Comparison of ENCODE assay signal across 28 cellular contexts in genomic region chr7:84841809-84842208, GRCh38.
A peak's percentile ranks its signal among the peaks of the same experiment; 100 is the strongest.
DNase-seq lines count a peak whose midpoint lies in the region; ATAC-seq, FAIRE-seq and TF ChIP-seq lines count a peak whose summit lies in the region.
"Had no signal": no experiment of that assay in that cellular context is flagged by ENCODE, and none has a peak within 500 bp of the region (broad histone marks: within the 10 kb centered on the region; RNA-seq: fewer than 3 reads in every experiment).

No MANE protein-coding gene starts in this region.

- H3K4me3 ChIP-seq in GM12878, result no peak overlapping the region
- H3K4me3 ChIP-seq in foreskin fibroblast (ENCODE audit: low read depth in 1 of 2, low read length in 2 of 2), result no peak overlapping the region
- no peak overlapping the region for H3K4me3 ChIP-seq in GM23338
- H3K4me3 ChIP-seq: A549; BLaER1 treated with 17β-estradiol and CSF1 and Interleukin-3, amounts not matched to agents 10 nM and 100 nM; gastroesophageal sphincter; left ventricle myocardium inferior; psoas muscle; thoracic aorta; uterus had no signal

- POLR2A ChIA-PET in GM12878 (lab: Charles Lee), result no interaction called here

- H3K36me3 ChIP-seq in GM12878 (ENCODE audit: control insufficient read depth in 2 of 2, insufficient read depth in 2 of 2, low read length in 1 of 2), result no peaks in the 10 kb centered on the region
- no peaks in the 10 kb centered on the region for H3K36me3 ChIP-seq in GM23338 (ENCODE audit: insufficient read depth)
- H3K36me3 ChIP-seq: BLaER1 treated with 17β-estradiol and CSF1 and Interleukin-3, amounts not matched to agents 10 nM and 100 nM; gastroesophageal sphincter; left ventricle myocardium inferior; thoracic aorta; uterus had no signal

- H2AFZ ChIP-seq in GM12878 (ENCODE audit: control insufficient read depth, low read depth, low read length) (no peak overlapping the region), GM23338 (no peak overlapping the region)

- WGBS in GM12878 (ENCODE audit: insufficient coverage, insufficient replicate concordance, low lambda C conversion rate, missing lambda C conversion rate), result 12% methylated on average over 3 of the region's 3 CpGs

- no peaks in the 10 kb centered on the region for H3K9me3 ChIP-seq in GM12878 (replicated peaks; ENCODE audit: control insufficient read depth, insufficient read depth, low read length)
- H3K9me3 ChIP-seq: A549; BLaER1 treated with 17β-estradiol and CSF1 and Interleukin-3, amounts not matched to agents 10 nM and 100 nM; gastroesophageal sphincter; left ventricle myocardium inferior; psoas muscle; thoracic aorta; uterus had no signal

- H3F3A ChIP-seq in GM23338 (replicated peaks; ENCODE audit: low read depth), result no peaks in the 10 kb centered on the region

- H4K20me1 ChIP-seq in GM12878 (ENCODE audit: control insufficient read depth, insufficient read depth) (no peaks in the 10 kb centered on the region), GM23338 (replicated peaks; ENCODE audit: insufficient read depth) (no peaks in the 10 kb centered on the region)
- H4K20me1 ChIP-seq: BLaER1 treated with 17β-estradiol and CSF1 and Interleukin-3, amounts not matched to agents 10 nM and 100 nM had no signal

- DNase-seq in AG08396 (ENCODE audit: low spot score), result peak; percentile 12
- DNase-seq in H54 (ENCODE audit: insufficient read length, low spot score), result no peak
- no peak for DNase-seq in GM12878 (ENCODE audit: low read depth, low spot score)
- peak; percentile 6 to 17 for DNase-seq in foreskin fibroblast
- no peak for DNase-seq in GM23338 (ENCODE audit: low spot score)
- DNase-seq in Kasumi-1 (lab: John Stamatoyannopoulos, UW), result no peak
- DNase-seq: activated CD4-positive, alpha-beta T cell treated with anti-CD3 and anti-CD28 coated beads for 36 hours; activated effector memory CD4-positive, alpha-beta T cell treated with anti-CD3 and anti-CD28 coated beads, Interleukin-2, amount 50 U/mL, for 16 hours; activated naive CD8-positive, alpha-beta T cell treated with anti-CD3 and anti-CD28 coated beads, Interleukin-2, amount 10 ng/mL, durations not matched to agents 7 days and 5 days; activated T-cell treated with anti-CD3 and anti-CD28 coated beads for 4 hours; COR-L47; effector CD4-positive, alpha-beta T cell; hypothalamus; left ventricle myocardium inferior; mesendoderm; NCI-H187; NCI-H524; psoas muscle; Right ventricle myocardium superior; stimulated activated naive CD4-positive, alpha-beta T cell treated with Interleukin-2 at 50 U/mL for 16 hours; uterus had no signal

- H3K4me2 ChIP-seq in GM12878 (ENCODE audit: control insufficient read depth, insufficient read depth) (no peak overlapping the region), GM23338 (no peak overlapping the region)
- H3K4me2 ChIP-seq: A549; BLaER1 treated with 17β-estradiol and CSF1 and Interleukin-3, amounts not matched to agents 10 nM and 100 nM had no signal

- H3K9me3 Mint-ChIP-seq in GM23338, result no peaks in the 10 kb centered on the region
- H3K9me3 Mint-ChIP-seq: activated naive CD8-positive, alpha-beta T cell treated with anti-CD3 and anti-CD28 coated beads, Interleukin-2, amount 10 ng/mL, durations not matched to agents 7 days and 5 days; brain had no signal

- no peak overlapping the region for H3K9ac ChIP-seq in GM12878 (ENCODE audit: control insufficient read depth, insufficient read depth, low read length)
- H3K9ac ChIP-seq: BLaER1 treated with 17β-estradiol and CSF1 and Interleukin-3, amounts not matched to agents 10 nM and 100 nM had no signal

- H3K4me1 Mint-ChIP-seq in GM23338, result peaks cover 4% of the 10 kb centered on the region; the same call in 2 of the 3 replicates
- H3K4me1 Mint-ChIP-seq: activated CD4-positive, alpha-beta T cell treated with anti-CD3 and anti-CD28 coated beads for 36 hours; activated naive CD8-positive, alpha-beta T cell treated with anti-CD3 and anti-CD28 coated beads, Interleukin-2, amount 10 ng/mL, durations not matched to agents 7 days and 5 days; brain had no signal

- TF ChIP-seq RAD21 in GM12878 (IDR thresholded peaks at IDR 0.05; ENCODE audit: insufficient read depth, low read depth, low read length), result no peak

- H3K27me3 Mint-ChIP-seq in GM23338 (ENCODE audit: insufficient read depth, low read depth, poor library complexity), result no peaks in the 10 kb centered on the region
- H3K27me3 Mint-ChIP-seq: activated CD4-positive, alpha-beta T cell treated with anti-CD3 and anti-CD28 coated beads for 36 hours; activated naive CD8-positive, alpha-beta T cell treated with anti-CD3 and anti-CD28 coated beads, Interleukin-2, amount 10 ng/mL, durations not matched to agents 7 days and 5 days; brain had no signal

- no peaks in the 10 kb centered on the region for H3K9me2 ChIP-seq in GM23338 (ENCODE audit: insufficient read depth)

- SMC1A ChIA-PET in GM12878 (lab: Charles Lee; ENCODE audit: uncharacterized antibody, unreplicated experiment), result interaction anchor here (1.5 kb wide), 2 partner anchors 9 to 23 kb away, joined by 3 read pairs; no protein-coding TSS in a partner anchor

- intact Hi-C loops in GM12878 (cut with micrococcal nuclease; ENCODE audit: unreplicated experiment), result no loop called here

- H3K36me3 Mint-ChIP-seq in GM23338 (ENCODE audit: low read depth), result no peaks in the 10 kb centered on the region
- H3K36me3 Mint-ChIP-seq: activated naive CD8-positive, alpha-beta T cell treated with anti-CD3 and anti-CD28 coated beads, Interleukin-2, amount 10 ng/mL, durations not matched to agents 7 days and 5 days; brain had no signal

- FAIRE-seq in H54 (lab: Jason Lieb, UNC) (peak; percentile 64), GM12878 (lab: Jason Lieb, UNC) (no peak)
- FAIRE-seq: A549 had no signal

- TF ChIP-seq CTCF in GM12878 (IDR thresholded peaks at IDR 0.05 in 2 of 3, conservative IDR thresholded peaks at IDR 0.05 in 1 of 3; ENCODE audit: control insufficient read depth in 2 of 3, extremely low read depth in 1 of 3, insufficient read depth in 1 of 3, low read depth in 3 of 3, low read length in 3 of 3) (no peak), foreskin fibroblast (IDR thresholded peaks at IDR 0.05; ENCODE audit: low read depth, low read length) (no peak), GM23338 (conservative IDR thresholded peaks at IDR 0.05; ENCODE audit: low read depth in 2 of 2) (no peak)

- no peak for TF ChIP-seq POLR2A in H54 (IDR thresholded peaks at IDR 0.05; ENCODE audit: low read depth, low read length)
- TF ChIP-seq POLR2A in GM12878 (IDR thresholded peaks at IDR 0.05; ENCODE audit: low read depth, low read length), result no peak

- H3K79me2 ChIP-seq in GM12878 (ENCODE audit: control insufficient read depth, insufficient read depth, low read length) (no peaks in the 10 kb centered on the region), GM23338 (replicated peaks; ENCODE audit: insufficient read depth) (no peaks in the 10 kb centered on the region)

- H3K4me3 Mint-ChIP-seq in GM23338, result no peak overlapping the region
- H3K4me3 Mint-ChIP-seq: activated CD4-positive, alpha-beta T cell treated with anti-CD3 and anti-CD28 coated beads for 36 hours; activated naive CD8-positive, alpha-beta T cell treated with anti-CD3 and anti-CD28 coated beads, Interleukin-2, amount 10 ng/mL, durations not matched to agents 7 days and 5 days; brain had no signal

- RAD21 ChIA-PET in GM12878 (lab: Charles Lee; ENCODE audit: unreplicated experiment), result no interaction called here

- no TSS peak for BruUV-seq in GM12878 (replicated peaks; lab: Mats Ljungman, UMichigan)

- H3K4me1 ChIP-seq in GM12878 (ENCODE audit: control insufficient read depth, insufficient read depth, low read length), result no peaks in the 10 kb centered on the region
- no peaks in the 10 kb centered on the region for H3K4me1 ChIP-seq in GM23338 (ENCODE audit: insufficient read depth)
- H3K4me1 ChIP-seq: gastroesophageal sphincter, left ventricle myocardium inferior, psoas muscle, uterus had no signal

- TF ChIP-seq EP300 in GM12878 (IDR thresholded peaks at IDR 0.05; ENCODE audit: borderline replicate concordance in 1 of 2, control insufficient read depth in 1 of 2, low read depth in 2 of 2, low read length in 2 of 2), result no peak

- H3K27ac ChIP-seq in GM12878 (ENCODE audit: control insufficient read depth, insufficient read depth) (no peak overlapping the region), GM23338 (ENCODE audit: low read depth) (no peak overlapping the region)
- H3K27ac ChIP-seq: A549; BLaER1 treated with 17β-estradiol and CSF1 and Interleukin-3, amounts not matched to agents 10 nM and 100 nM; gastroesophageal sphincter; left ventricle myocardium inferior; psoas muscle; thoracic aorta; uterus had no signal

- H3K27me3 ChIP-seq in GM12878 (replicated peaks in 1 of 2; ENCODE audit: control insufficient read depth in 2 of 2, insufficient read depth in 2 of 2, low read length in 1 of 2), result no peaks in the 10 kb centered on the region
- no peaks in the 10 kb centered on the region for H3K27me3 ChIP-seq in GM23338 (ENCODE audit: insufficient read depth)
- H3K27me3 ChIP-seq: BLaER1 treated with 17β-estradiol and CSF1 and Interleukin-3, amounts not matched to agents 10 nM and 100 nM; gastroesophageal sphincter; uterus had no signal

- in situ Hi-C loops in GM12878 (cut with MboI), result no loop called here

- CTCF ChIA-PET in GM12878 (lab: Yijun Ruan, JAX), result interaction anchor here (0.6 kb wide), 1 partner anchor 623 kb away, joined by 4 read pairs; no protein-coding TSS in a partner anchor

- no peak overlapping the region for H3K27ac Mint-ChIP-seq in GM23338
- H3K27ac Mint-ChIP-seq: activated CD4-positive, alpha-beta T cell treated with anti-CD3 and anti-CD28 coated beads for 36 hours; activated naive CD8-positive, alpha-beta T cell treated with anti-CD3 and anti-CD28 coated beads, Interleukin-2, amount 10 ng/mL, durations not matched to agents 7 days and 5 days had no signal

- ATAC-seq in GM12878 (no peak), HG03175 (IDR thresholded peaks at IDR 0.05; ENCODE audit: unreplicated experiment) (no peak), GM19023 (IDR thresholded peaks at IDR 0.05; ENCODE audit: unreplicated experiment) (no peak), GM23338 (no peak)
- ATAC-seq: A549; activated CD4-positive, alpha-beta T cell treated with anti-CD3 and anti-CD28 coated beads for 36 hours; gastroesophageal sphincter; psoas muscle had no signal

TF ChIP-seq in GM12878, 131 proteins besides CTCF, POLR2A, EP300 and RAD21 (continues in another document):
- TF ChIP-seq ATF7 (IDR thresholded peaks at IDR 0.05; ENCODE audit: low read depth), result no peak

TF ChIP-seq in GM23338, 12 proteins besides CTCF, POLR2A, EP300 and RAD21 (continues in another document):
- TF ChIP-seq EZH2 (IDR thresholded peaks at IDR 0.05; ENCODE audit: low read depth, unreplicated experiment) (no peak), CREB1 (CRISPR knock-in tag; IDR thresholded peaks at IDR 0.05; ENCODE audit: low read depth) (no peak), JUNB (IDR thresholded peaks at IDR 0.05; ENCODE audit: unreplicated experiment) (no peak)

Comparison
In these comparisons a context has a peak if more than half of its experiments do, and no peak if none do; other contexts are left out.
1. DNase-seq: peak in AG08396 (single experiment) and foreskin fibroblast (2 of 2); none in H54 (single experiment), GM12878 (single experiment), GM23338 (single experiment) and Kasumi-1 (0 of 2).